ENCODE assay signal across 13 cellular contexts in the genomic region with DNA sequence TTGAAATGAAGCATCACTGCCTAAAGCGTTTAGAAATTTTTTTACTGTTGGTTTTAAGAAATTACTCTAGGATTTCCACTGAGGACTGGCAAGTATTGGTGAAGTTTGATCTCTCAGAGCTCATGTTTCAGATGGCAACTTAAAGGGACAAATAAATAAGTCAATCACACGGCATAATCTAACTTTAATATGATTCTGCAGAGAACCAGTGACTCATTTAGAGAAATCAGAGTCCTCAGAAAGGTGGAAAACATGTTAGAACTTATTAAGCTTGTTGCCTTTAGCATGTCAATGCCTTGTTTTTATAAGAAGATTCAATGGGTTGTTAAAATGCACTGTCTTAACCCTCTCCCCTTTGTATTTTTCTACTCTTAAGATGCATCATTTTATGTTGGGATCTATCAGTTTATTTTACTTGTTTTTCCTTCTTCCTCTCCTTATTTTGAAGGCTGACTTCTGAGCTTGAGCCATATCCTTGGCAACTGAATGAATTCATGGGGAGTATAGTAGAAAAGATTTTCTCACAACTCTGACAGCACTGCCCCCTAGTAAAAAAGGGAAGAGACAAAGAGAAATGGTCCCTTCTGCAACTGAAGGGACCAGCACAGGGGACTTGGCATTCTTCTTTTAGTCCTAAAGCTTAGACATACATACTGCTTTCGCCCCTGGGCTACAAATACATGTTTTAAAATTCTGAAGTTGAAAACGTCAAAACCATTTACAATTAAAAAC.
DNase-seq lines count a peak whose midpoint lies in the region; ATAC-seq and TF ChIP-seq lines count a peak whose summit lies in the region.
"Had no signal": no experiment of that assay in that cellular context is flagged by ENCODE, and none has a peak within 500 bp of the region (broad histone marks: within the 10 kb centered on the region; RNA-seq: fewer than 3 reads in every experiment).

No MANE protein-coding gene starts in this region.

- no peak for DNase-seq in activated naive CD4-positive, alpha-beta T cell (lab: John Stamatoyannopoulos, UW)
- DNase-seq in T-helper 17 cell (no peak), fibroblast of the aortic adventitia (ENCODE audit: low read depth) (peak; percentile 30), tibial artery (no peak), NCI-H2196 treated with DMSO at 0.1 percent for 48 hours (lab: John Stamatoyannopoulos, UW; ENCODE audit: unreplicated experiment) (no peak)
- no peak for DNase-seq in activated T-cell treated with anti-CD3 and anti-CD28 coated beads, Interleukin-2, amount 50 U/mL, for 48 hours
- DNase-seq: C1 segment of cervical spinal cord, foreskin fibroblast, NCI-H345, posterior cingulate gyrus had no signal

- H3K27ac ChIP-seq in tibial artery: peak overlapping the region; percentile 41 to 84

- H3K4me3 Mint-ChIP-seq in activated naive CD4-positive, alpha-beta T cell treated with anti-CD3 and anti-CD28 coated beads, Interleukin-2, amount 50 U/mL, for 24 hours: no peak overlapping the region
- no peak overlapping the region for H3K4me3 Mint-ChIP-seq in T-helper 17 cell
- H3K4me3 Mint-ChIP-seq: stimulated activated naive CD8-positive, alpha-beta T cell treated with anti-CD3 and anti-CD28 coated beads, Interleukin-15, Interleukin-2, amounts not matched to agents 100 ng/mL and 50 ng/mL, for 24 hours had no signal

- H3K4me1 Mint-ChIP-seq in activated naive CD4-positive, alpha-beta T cell treated with anti-CD3 and anti-CD28 coated beads, Interleukin-2, amount 50 U/mL, for 24 hours: peaks cover 13% of the 10 kb centered on the region
- peaks cover 13% of the 10 kb centered on the region for H3K4me1 Mint-ChIP-seq in T-helper 17 cell

- no peak overlapping the region for H3K4me3 ChIP-seq in fibroblast of the aortic adventitia (ENCODE audit: low read depth, low read length)
- H3K4me3 ChIP-seq in tibial artery: no peak overlapping the region

- H3K9me3 ChIP-seq in T-helper 17 cell (ENCODE audit: control insufficient read depth, low read length, poor library complexity, severe bottlenecking): no peaks in the 10 kb centered on the region
- no peaks in the 10 kb centered on the region for H3K9me3 ChIP-seq in tibial artery

- no peaks in the 10 kb centered on the region for H3K9me3 Mint-ChIP-seq in activated naive CD4-positive, alpha-beta T cell treated with anti-CD3 and anti-CD28 coated beads, Interleukin-2, amount 50 U/mL, for 24 hours
- H3K9me3 Mint-ChIP-seq: stimulated activated naive CD8-positive, alpha-beta T cell treated with anti-CD3 and anti-CD28 coated beads, Interleukin-15, Interleukin-2, amounts not matched to agents 100 ng/mL and 50 ng/mL, for 24 hours had no signal

- ATAC-seq in T-helper 17 cell (no peak), GM19351 (IDR thresholded peaks at IDR 0.05; ENCODE audit: unreplicated experiment) (no peak)

- peaks cover 0 to 93% (median 41%) of the 10 kb centered on the region in 4 donors for H3K4me1 ChIP-seq in tibial artery

- H3K36me3 Mint-ChIP-seq in activated naive CD4-positive, alpha-beta T cell treated with anti-CD3 and anti-CD28 coated beads, Interleukin-2, amount 50 U/mL, for 24 hours: peaks cover 6% of the 10 kb centered on the region
- no peaks in the 10 kb centered on the region for H3K36me3 Mint-ChIP-seq in T-helper 17 cell (ENCODE audit: low read depth)

- H3K27me3 ChIP-seq in tibial artery: no peaks in the 10 kb centered on the region

- intact Hi-C loops in tibial artery (cut with DNase I; ENCODE audit: low total_unique reads): no loop called here

- H3K36me3 ChIP-seq in tibial artery: no peaks in the 10 kb centered on the region

- no peaks in the 10 kb centered on the region for H3K27me3 Mint-ChIP-seq in activated naive CD4-positive, alpha-beta T cell treated with anti-CD3 and anti-CD28 coated beads, Interleukin-2, amount 50 U/mL, for 24 hours
- H3K27me3 Mint-ChIP-seq in T-helper 17 cell: no peaks in the 10 kb centered on the region
- H3K27me3 Mint-ChIP-seq: stimulated activated naive CD8-positive, alpha-beta T cell treated with anti-CD3 and anti-CD28 coated beads, Interleukin-15, Interleukin-2, amounts not matched to agents 100 ng/mL and 50 ng/mL, for 24 hours had no signal

- TF ChIP-seq CTCF in fibroblast of the aortic adventitia (IDR thresholded peaks at IDR 0.05; ENCODE audit: insufficient read depth, low read length): no peak
- TF ChIP-seq CTCF in tibial artery (IDR thresholded peaks at IDR 0.05): no peak

- H3K27ac Mint-ChIP-seq in activated naive CD4-positive, alpha-beta T cell treated with anti-CD3 and anti-CD28 coated beads, Interleukin-2, amount 50 U/mL, for 24 hours: peak overlapping the region; percentile 93
- H3K27ac Mint-ChIP-seq in T-helper 17 cell: peak overlapping the region; percentile 77
- H3K27ac Mint-ChIP-seq: stimulated activated naive CD8-positive, alpha-beta T cell treated with anti-CD3 and anti-CD28 coated beads, Interleukin-15, Interleukin-2, amounts not matched to agents 100 ng/mL and 50 ng/mL, for 24 hours had no signal
